ENCODE assay signal across 10 cellular contexts in the genomic region with DNA sequence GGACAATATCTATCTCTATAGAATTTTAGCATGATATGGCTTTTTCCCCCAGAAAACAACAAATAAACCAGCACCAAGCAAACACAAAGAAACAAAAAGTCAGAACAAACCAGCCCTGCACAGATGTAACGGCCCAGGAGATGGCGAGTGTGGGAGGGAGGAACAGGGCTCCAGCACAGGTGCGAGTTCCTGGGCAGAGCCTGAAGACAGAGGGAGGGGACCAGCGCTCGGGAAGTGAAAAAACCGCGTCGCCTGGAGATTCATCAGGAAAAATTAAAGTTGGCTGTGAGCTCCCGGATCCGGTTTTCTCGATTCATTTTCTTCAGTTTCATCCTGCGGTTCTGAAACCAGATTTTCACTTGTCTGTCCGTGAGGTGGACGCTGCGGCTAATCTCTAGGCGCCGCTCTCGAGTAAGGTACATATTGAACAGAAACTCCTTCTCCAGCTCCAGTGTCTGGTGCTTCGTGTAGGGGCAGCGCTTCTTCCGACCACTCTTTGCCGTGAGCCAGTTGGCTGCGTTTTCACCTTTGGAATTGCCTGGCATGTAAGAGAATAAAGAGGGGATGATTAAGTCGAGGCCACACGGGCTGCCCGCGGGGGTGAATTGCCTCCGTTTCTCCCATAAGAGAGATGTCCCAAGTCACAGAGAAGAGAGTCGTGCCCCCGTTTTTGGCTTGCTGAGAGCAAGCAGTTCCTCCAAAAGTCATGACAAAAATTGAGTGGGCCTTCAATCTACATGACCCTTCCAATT. TPM values are rescaled to one million over a fixed set of nuclear protein-coding genes. Genes with fewer than 3 reads are reported as not detected.
DNase-seq lines count a peak whose midpoint lies in the region; ATAC-seq and TF ChIP-seq lines count a peak whose summit lies in the region.
"Had no signal": no experiment of that assay in that cellular context is flagged by ENCODE, and none has a peak within 500 bp of the region (broad histone marks: within the 10 kb centered on the region; RNA-seq: fewer than 3 reads in every experiment).

No MANE protein-coding gene starts in this region.

- H3K36me3 Mint-ChIP-seq in immature natural killer cell: peaks cover 3 to 5% (median 4%) of the 10 kb centered on the region in 3 donors

- H3K9me3 Mint-ChIP-seq in immature natural killer cell: no peaks in the 10 kb centered on the region

- DNase-seq in Right ventricle myocardium inferior (ENCODE audit: missing footprints) (peak; percentile 39), heart right ventricle (no peak), SW480 (ENCODE audit: low spot score) (peak; percentile 77), immature natural killer cell (no peak), uterus (peak; percentile 27 to 35), AML-193 (lab: John Stamatoyannopoulos, UW) (no peak), left lobe of liver (ENCODE audit: low spot score) (no peak)
- DNase-seq: effector CD8-positive, alpha-beta T cell; stimulated activated CD4-positive, alpha-beta T cell treated with anti-CD3 and anti-CD28 coated beads, Interleukin-12 subunit alpha, Interleukin-12 subunit beta, amount 100 ng/mL, for 4 hours had no signal

- peak overlapping the region; percentile 11 to 85 (median 44) for H3K27ac Mint-ChIP-seq in immature natural killer cell

- intact Hi-C loops in Right ventricle myocardium inferior (cut with DNase I): no loop called here
- intact Hi-C loops in heart right ventricle (cut with DNase I): no loop called here
- intact Hi-C loops in uterus (cut with DNase I; ENCODE audit: low total_unique reads): no loop called here

- 5 to 11% methylated on average over 30 of the region's 30 CpGs for WGBS in heart right ventricle, 2 donors

- H3K27me3 ChIP-seq in heart right ventricle: peaks cover 85 to 100% (median 100%) of the 10 kb centered on the region in 7 donors
- no peaks in the 10 kb centered on the region for H3K27me3 ChIP-seq in uterus

- peak overlapping the region; percentile 77 to 80 (median 78) for H3K4me3 Mint-ChIP-seq in immature natural killer cell

- peaks cover 43 to 59% (median 44%) of the 10 kb centered on the region in 3 donors for H3K27me3 Mint-ChIP-seq in immature natural killer cell (ENCODE audit: low read depth in 3 of 3)

- ATAC-seq in Right ventricle myocardium inferior (no peak), heart right ventricle (no peak), left lobe of liver (no peak), HG02981 (IDR thresholded peaks at IDR 0.05; ENCODE audit: unreplicated experiment) (no peak)

- H3K4me1 Mint-ChIP-seq in immature natural killer cell: peaks cover 32 to 45% of the 10 kb centered on the region in 2 donors

- no peak for TF ChIP-seq POLR2A in uterus (IDR thresholded peaks at IDR 0.05)

- peaks cover 0 to 3% (median 0%) of the 10 kb centered on the region in 9 donors for H3K36me3 ChIP-seq in heart right ventricle
- no peaks in the 10 kb centered on the region for H3K36me3 ChIP-seq in uterus

- no peak overlapping the region for H3K27ac ChIP-seq in heart right ventricle
- peak overlapping the region; percentile 94 to 96 for H3K27ac ChIP-seq in uterus

- no peak overlapping the region for H3K4me3 ChIP-seq in heart right ventricle
- peak overlapping the region; percentile 58 to 66 for H3K4me3 ChIP-seq in uterus

- TF ChIP-seq CTCF in heart right ventricle (IDR thresholded peaks at IDR 0.05) (no peak), uterus (IDR thresholded peaks at IDR 0.05) (no peak)

- H3K4me1 ChIP-seq in heart right ventricle (peaks cover 8 to 61% (median 30%) of the 10 kb centered on the region in 9 donors), uterus (no peaks in the 10 kb centered on the region)

- no peaks in the 10 kb centered on the region for H3K9me3 ChIP-seq in heart right ventricle
- H3K9me3 ChIP-seq in uterus: no peaks in the 10 kb centered on the region

RNA-seq across cellular contexts. Expression of a gene that starts 2.3 kb away (rescaled TPM):
- total RNA-seq in Right ventricle myocardium inferior (not detected), heart right ventricle (under 1 TPM in 1 of 10 donors, not detected in 9; 0.19 TPM), uterus (100 to 1,000 TPM in 1 of 4 donors, 10 to 100 TPM in 3; 50.0 to 114 (median 69.0) TPM), left lobe of liver (0.10 TPM)
- polyA plus RNA-seq in heart right ventricle (under 1 TPM in 1 of 2 donors, not detected in 1; 0.03 TPM), immature natural killer cell (10 to 100 TPM in 1 of 3 donors, 1 to 10 TPM in 2; 4.2 to 17.3 (median 6.2) TPM)

RNA-seq across cellular contexts. Expression of a gene that starts 6.5 kb away (rescaled TPM):
- not detected for total RNA-seq in Right ventricle myocardium inferior
- total RNA-seq in heart right ventricle: not detected
- not detected for polyA plus RNA-seq in heart right ventricle
- 1 to 10 TPM; 1.6 to 3.1 (median 1.8) TPM for polyA plus RNA-seq in immature natural killer cell
- total RNA-seq in uterus: 10 to 100 TPM in 3 of 4 donors, 1 to 10 TPM in 1; 2.3 to 26.4 (median 22.4) TPM
- total RNA-seq in left lobe of liver: not detected

RNA-seq across cellular contexts. Expression of a gene that starts 13.2 kb away (rescaled TPM):
- total RNA-seq in Right ventricle myocardium inferior (not detected), heart right ventricle (not detected), uterus (10 to 100 TPM; 32.4 to 82.0 (median 57.8) TPM), left lobe of liver (not detected)
- polyA plus RNA-seq in heart right ventricle (not detected), immature natural killer cell (not detected)

RNA-seq across cellular contexts. Expression of a gene that starts 15.3 kb away (rescaled TPM):
- total RNA-seq in Right ventricle myocardium inferior (not detected), heart right ventricle (not detected), uterus (1 to 10 TPM in 3 of 4 donors, under 1 TPM in 1; 0.26 to 9.1 (median 5.2) TPM), left lobe of liver (not detected)
- polyA plus RNA-seq in heart right ventricle (under 1 TPM in 1 of 2 donors, not detected in 1; 0.04 TPM), immature natural killer cell (1 to 10 TPM in 2 of 3 donors, not detected in 1; 1.0 to 4.2 TPM)

RNA-seq across cellular contexts. Expression of a gene that starts 19.4 kb away (rescaled TPM):
- total RNA-seq in Right ventricle myocardium inferior (not detected), heart right ventricle (1 to 10 TPM in 1 of 10 donors, under 1 TPM in 7, not detected in 2; 0.11 to 1.5 (median 0.22) TPM), uterus (10 to 100 TPM in 2 of 4 donors, 1 to 10 TPM in 2; 1.0 to 34.5 (median 19.0) TPM), left lobe of liver (0.30 TPM)
- polyA plus RNA-seq in heart right ventricle (under 1 TPM; 0.35 to 0.37 TPM), immature natural killer cell (under 1 TPM in 1 of 3 donors, not detected in 2; 0.13 TPM)

Comparison
In these comparisons a context has a peak if more than half of its experiments do, and no peak if none do; other contexts are left out.
1. DNase-seq: peak in Right ventricle myocardium inferior (single experiment), SW480 (single experiment) and uterus (2 of 2); none in heart right ventricle (0 of 2), immature natural killer cell (0 of 3), AML-193 (0 of 2) and left lobe of liver (single experiment).
2. H3K27ac ChIP-seq: peak in uterus (2 of 2); none in heart right ventricle (0 of 10).
3. H3K4me3 ChIP-seq: peak in uterus (2 of 2); none in heart right ventricle (0 of 10).
4. RNA of a gene that starts 2.3 kb away (total RNA-seq): 50.0 to 114 TPM in uterus; 0.10 TPM in left lobe of liver (single experiment), 0.19 TPM in heart right ventricle and not detected in Right ventricle myocardium inferior (single experiment); every median in the first group is over 10 times any median in the second.
5. RNA of a gene that starts 13.2 kb away (total RNA-seq): 32.4 to 82.0 TPM in uterus; not detected in Right ventricle myocardium inferior (single experiment), not detected in heart right ventricle and not detected in left lobe of liver (single experiment); every median in the first group is over 10 times any median in the second.